In the genomic region with DNA sequence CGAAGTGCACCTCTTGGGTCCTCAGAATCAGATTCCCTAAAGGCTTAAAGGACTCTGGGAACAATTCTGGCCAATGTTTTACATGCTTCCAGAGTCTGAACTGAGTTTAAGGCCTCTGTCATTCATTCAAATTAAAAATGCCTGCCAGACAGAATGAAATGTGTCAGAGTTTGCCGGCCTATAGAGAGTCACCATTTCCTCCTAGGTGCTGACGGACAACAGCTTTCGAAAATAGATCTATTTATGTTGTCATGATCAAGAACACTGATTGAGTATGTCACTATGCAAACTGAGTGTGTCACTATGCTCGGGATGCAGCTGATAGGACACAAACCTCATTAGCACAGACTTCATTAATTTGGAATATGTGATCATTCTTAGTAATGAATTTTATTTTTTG, we compare ENCODE assay signal across 5 cellular contexts.
"Had no signal": no experiment of that assay in that cellular context is flagged by ENCODE, and none has a peak within 500 bp of the region (broad histone marks: within the 10 kb centered on the region; RNA-seq: fewer than 3 reads in every experiment).

No MANE protein-coding gene starts in this region.

- FAIRE-seq: G401.6, GM12878, GM18507 had no signal

- DNase-seq: GDM1, GF-D8 had no signal

- H3K4me3 ChIP-seq: GM12878 had no signal

- ATAC-seq: GM12878 had no signal
